1 cellular context compared by ENCODE assay signal in the genomic region with DNA sequence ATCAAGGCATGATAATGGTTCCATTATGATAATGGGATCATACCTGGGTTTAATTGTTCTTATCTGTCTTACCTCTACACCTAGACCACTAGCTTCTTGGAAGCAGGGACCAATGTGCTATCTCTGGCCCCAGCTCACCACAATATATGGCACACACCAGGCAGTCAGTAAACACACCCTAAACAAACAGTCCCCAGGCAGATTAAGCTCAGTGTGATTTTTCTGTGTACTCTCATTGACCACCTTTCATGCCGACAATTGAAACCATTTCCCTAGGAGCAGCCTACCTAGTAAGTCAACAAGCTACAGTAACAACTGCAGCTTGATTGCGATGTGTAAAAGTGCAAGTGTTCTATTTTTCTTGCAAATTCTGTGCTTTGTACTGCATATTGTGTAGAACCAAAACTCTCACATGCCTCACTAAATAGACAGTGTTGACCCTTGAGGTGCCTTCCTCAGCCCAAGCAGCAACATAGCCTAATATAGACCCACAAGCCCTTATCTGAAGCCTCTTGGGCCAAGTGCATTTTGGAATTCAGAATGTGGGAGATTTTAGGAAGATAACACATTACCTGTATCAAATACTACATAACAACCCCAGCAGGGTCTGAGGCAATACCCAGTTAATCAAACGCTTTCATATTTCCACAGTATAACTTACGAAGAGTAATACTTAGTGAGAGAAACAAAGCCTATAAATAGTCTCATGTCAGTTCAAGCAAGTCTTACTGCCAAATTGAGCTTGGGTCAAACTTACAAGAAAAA.
TF ChIP-seq lines count a peak whose summit lies in the region.

No MANE protein-coding gene starts in this region.

TF ChIP-seq in GM23338, 12 proteins besides CTCF, POLR2A, EP300 and RAD21:
- TF ChIP-seq ZNF462 (CRISPR knock-in tag; IDR thresholded peaks at IDR 0.05) = no peak
- TF ChIP-seq ETS1 (IDR thresholded peaks at IDR 0.05) = no peak
- TF ChIP-seq EZH2 (IDR thresholded peaks at IDR 0.05; ENCODE audit: low read depth, unreplicated experiment) = no peak
- TF ChIP-seq REST (IDR thresholded peaks at IDR 0.05; ENCODE audit: unreplicated experiment) = no peak
